In genomic region chr2:102773149-102773706, GRCh38 we compare ENCODE assay signal across 32 cellular contexts.
"Had no signal": no experiment of that assay in that cellular context is flagged by ENCODE, and none has a peak within 500 bp of the region (broad histone marks: within the 10 kb centered on the region; RNA-seq: fewer than 3 reads in every experiment).

No MANE protein-coding gene starts in this region.

- DNase-seq: activated B cell treated with CpG ODN at 0.5 μM for 24 hours; activated CD4-positive, alpha-beta T cell treated with anti-CD3 and anti-CD28 coated beads for 4 hours; activated CD4-positive, CD25-positive, alpha-beta regulatory T cell treated with anti-CD3 and anti-CD28 coated beads, Interleukin-2, amount 50 U/mL, for 72 hours; activated CD8-positive, alpha-beta T cell treated with anti-CD3 and anti-CD28 coated beads for 36 hours; activated effector memory CD4-positive, alpha-beta T cell treated with anti-CD3 and anti-CD28 coated beads, Interleukin-2, amount 50 U/mL, for 16 hours; activated naive CD4-positive, alpha-beta T cell; activated naive CD4-positive, alpha-beta T cell treated with anti-CD3 and anti-CD28 coated beads, Interleukin-2, amount 50 U/mL, for 16 hours; activated naive CD8-positive, alpha-beta T cell treated with anti-CD3 and anti-CD28 coated beads for 36 hours; activated T-cell treated with anti-CD3 and anti-CD28 coated beads, Interleukin-2, amount 50 U/mL, for 1 hour; activated T-cell treated with anti-CD3 and anti-CD28 coated beads, Interleukin-2, amount 50 U/mL, for 72 hours; amniotic stem cell; aorta; brain microvascular endothelial cell; Karpas-422; KBM-7; NCI-H1048; NCI-H1105 treated with DMSO at 0.1 percent for 48 hours; NCI-H1436; NCI-H1694; NCI-H1930; NCI-H2081 treated with DMSO at 0.1 percent for 48 hours; NCI-H345; NCI-H524 treated with DMSO at 0.1 percent for 48 hours; SIG-M5; SW 1271; T-helper 1 cell; T-helper 2 cell; T-helper 9 cell had no signal

- H3K36me3 ChIP-seq: brain microvascular endothelial cell had no signal

- H3K4me3 Mint-ChIP-seq: activated B cell treated with CpG ODN at 0.5 μM for 24 hours; activated CD8-positive, alpha-beta T cell treated with anti-CD3 and anti-CD28 coated beads for 36 hours; activated naive CD8-positive, alpha-beta T cell treated with anti-CD3 and anti-CD28 coated beads for 36 hours; activated T-cell treated with anti-CD3 and anti-CD28 coated beads, Interleukin-2, amount 50 U/mL, for 72 hours; activated T-helper 17 cell treated with anti-CD3 and anti-CD28 coated beads, Interleukin-2, amount 50 U/mL, for 72 hours; IgD-negative memory B cell had no signal

- H3K27ac ChIP-seq: brain microvascular endothelial cell, VCaP had no signal

- H3K27me3 Mint-ChIP-seq: activated B cell treated with CpG ODN at 0.5 μM for 24 hours; activated CD8-positive, alpha-beta T cell treated with anti-CD3 and anti-CD28 coated beads for 36 hours; activated naive CD8-positive, alpha-beta T cell treated with anti-CD3 and anti-CD28 coated beads for 36 hours; activated T-helper 17 cell treated with anti-CD3 and anti-CD28 coated beads, Interleukin-2, amount 50 U/mL, for 72 hours; IgD-negative memory B cell had no signal

- H3K27ac Mint-ChIP-seq: activated B cell treated with CpG ODN at 0.5 μM for 24 hours; activated CD8-positive, alpha-beta T cell treated with anti-CD3 and anti-CD28 coated beads for 36 hours; activated naive CD8-positive, alpha-beta T cell treated with anti-CD3 and anti-CD28 coated beads for 36 hours; activated T-cell treated with anti-CD3 and anti-CD28 coated beads, Interleukin-2, amount 50 U/mL, for 72 hours; activated T-helper 17 cell treated with anti-CD3 and anti-CD28 coated beads, Interleukin-2, amount 50 U/mL, for 72 hours; IgD-negative memory B cell had no signal

- H3K27me3 ChIP-seq: brain microvascular endothelial cell had no signal

- H3K9me3 Mint-ChIP-seq: activated B cell treated with CpG ODN at 0.5 μM for 24 hours; activated CD8-positive, alpha-beta T cell treated with anti-CD3 and anti-CD28 coated beads for 36 hours; activated T-cell treated with anti-CD3 and anti-CD28 coated beads, Interleukin-2, amount 50 U/mL, for 72 hours; activated T-helper 17 cell treated with anti-CD3 and anti-CD28 coated beads, Interleukin-2, amount 50 U/mL, for 72 hours had no signal

- ATAC-seq: activated CD8-positive, alpha-beta T cell treated with anti-CD3 and anti-CD28 coated beads for 36 hours; activated T-cell treated with anti-CD3 and anti-CD28 coated beads, Interleukin-2, amount 50 U/mL, for 72 hours; activated T-helper 17 cell treated with anti-CD3 and anti-CD28 coated beads, Interleukin-2, amount 50 U/mL, for 72 hours; Panc1 had no signal

- H3K4me1 Mint-ChIP-seq: activated B cell treated with CpG ODN at 0.5 μM for 24 hours; activated naive CD8-positive, alpha-beta T cell treated with anti-CD3 and anti-CD28 coated beads for 36 hours; activated T-helper 17 cell treated with anti-CD3 and anti-CD28 coated beads, Interleukin-2, amount 50 U/mL, for 72 hours; IgD-negative memory B cell had no signal
